21 cellular contexts compared by ENCODE assay signal in genomic region chr5:83255268-83255667, GRCh38.
A peak's percentile ranks its signal among the peaks of the same experiment; 100 is the strongest.
DNase-seq lines count a peak whose midpoint lies in the region; ATAC-seq, FAIRE-seq and TF ChIP-seq lines count a peak whose summit lies in the region.
"Had no signal": no experiment of that assay in that cellular context is flagged by ENCODE, and none has a peak within 500 bp of the region (broad histone marks: within the 10 kb centered on the region; RNA-seq: fewer than 3 reads in every experiment).

No MANE protein-coding gene starts in this region.

- H3K36me3 Mint-ChIP-seq in activated CD4-positive, alpha-beta T cell treated with anti-CD3 and anti-CD28 coated beads for 36 hours (ENCODE audit: low read depth) = peaks cover 2% of the 10 kb centered on the region
- H3K36me3 Mint-ChIP-seq: activated naive CD4-positive, alpha-beta T cell treated with anti-CD3 and anti-CD28 coated beads, Interleukin-2, amount 10 ng/mL, durations not matched to agents 7 days and 5 days had no signal

- POLR2A ChIA-PET in activated CD4-positive, alpha-beta T cell treated with anti-CD3 and anti-CD28 coated beads for 36 hours (lab: Charles Lee) = no interaction called here

- no peak overlapping the region for H3K4me3 Mint-ChIP-seq in activated CD4-positive, alpha-beta T cell treated with anti-CD3 and anti-CD28 coated beads for 36 hours
- H3K4me3 Mint-ChIP-seq: activated CD4-positive, alpha-beta T cell treated with anti-CD3 and anti-CD28 coated beads, Interleukin-2, amount 10 ng/mL, durations not matched to agents 24 days and 14 days; activated naive CD4-positive, alpha-beta T cell treated with anti-CD3 and anti-CD28 coated beads, Interleukin-2, amount 10 ng/mL, durations not matched to agents 7 days and 5 days; CD4-positive, alpha-beta memory T cell had no signal

- H3K27ac Mint-ChIP-seq in activated CD4-positive, alpha-beta T cell treated with anti-CD3 and anti-CD28 coated beads for 36 hours = no peak overlapping the region
- H3K27ac Mint-ChIP-seq: activated CD4-positive, alpha-beta T cell treated with anti-CD3 and anti-CD28 coated beads, Interleukin-2, amount 10 ng/mL, durations not matched to agents 24 days and 14 days; activated naive CD4-positive, alpha-beta T cell treated with anti-CD3 and anti-CD28 coated beads, Interleukin-2, amount 10 ng/mL, durations not matched to agents 7 days and 5 days had no signal

- no peak overlapping the region for H3K4me3 ChIP-seq in smooth muscle cell
- H3K4me3 ChIP-seq: breast epithelium, dorsolateral prefrontal cortex, thoracic aorta had no signal

- H3K4me2 ChIP-seq in smooth muscle cell = peak overlapping the region; percentile 33

- no peak overlapping the region for H3K9ac ChIP-seq in smooth muscle cell (ENCODE audit: low read depth)

- peak; percentile 17 for FAIRE-seq in G401.6 (lab: Jason Lieb, UNC)

- peaks cover 12% of the 10 kb centered on the region for H3K4me1 ChIP-seq in smooth muscle cell (ENCODE audit: low read depth)
- H3K4me1 ChIP-seq: breast epithelium had no signal

- intact Hi-C loops in activated CD4-positive, alpha-beta T cell treated with anti-CD3 and anti-CD28 coated beads for 36 hours (cut with DNase I, micrococcal nuclease) = no loop called here

- CTCF ChIA-PET in activated CD4-positive, alpha-beta T cell treated with anti-CD3 and anti-CD28 coated beads for 36 hours (lab: Charles Lee) = interaction anchor here (0.7 kb wide), 1 partner anchor 730 kb away, joined by 3 read pairs; no protein-coding TSS in a partner anchor

- H3K27me3 Mint-ChIP-seq in activated CD4-positive, alpha-beta T cell treated with anti-CD3 and anti-CD28 coated beads for 36 hours = no peaks in the 10 kb centered on the region
- H3K27me3 Mint-ChIP-seq: activated CD4-positive, alpha-beta T cell treated with anti-CD3 and anti-CD28 coated beads, Interleukin-2, amount 10 ng/mL, durations not matched to agents 24 days and 14 days; activated naive CD4-positive, alpha-beta T cell treated with anti-CD3 and anti-CD28 coated beads, Interleukin-2, amount 10 ng/mL, durations not matched to agents 7 days and 5 days; CD4-positive, alpha-beta memory T cell had no signal

- peak; percentile 10 for DNase-seq in NCI-H226
- peak; percentile 63 for DNase-seq in fibroblast of gingiva (ENCODE audit: low read depth)
- DNase-seq in smooth muscle cell (lab: John Stamatoyannopoulos, UW; ENCODE audit: unreplicated experiment) = no peak
- DNase-seq in amniotic stem cell (lab: John Stamatoyannopoulos, UW) = no peak
- no peak for DNase-seq in activated CD4-positive, alpha-beta T cell treated with anti-CD3 and anti-CD28 coated beads for 36 hours
- DNase-seq: activated CD4-positive, alpha-beta T cell treated with anti-CD3 and anti-CD28 coated beads, Interleukin-2, amount 10 ng/mL, durations not matched to agents 24 days and 14 days; activated naive CD4-positive, alpha-beta T cell treated with anti-CD3 and anti-CD28 coated beads, Interleukin-2, amount 10 ng/mL, durations not matched to agents 7 days and 5 days; CD4-positive, alpha-beta memory T cell; DMS79 treated with DMSO at 0.1 percent for 48 hours; dorsolateral prefrontal cortex; hypothalamus; left colon; NCI-H1694 treated with DMSO at 0.1 percent for 48 hours; NCI-H446 treated with DMSO at 0.1 percent for 48 hours; stimulated activated CD4-positive, alpha-beta T cell treated with anti-CD3 and anti-CD28 coated beads, Interleukin-4, amount 100 ng/mL, for 1 hour; stimulated activated CD8-positive, alpha-beta memory T cell treated with anti-CD3 and anti-CD28 coated beads, Interleukin-4, amount 100 ng/mL, for 48 hours had no signal

- H2AFZ ChIP-seq in smooth muscle cell (ENCODE audit: low read depth) = no peak overlapping the region

- ATAC-seq in HG02763 (IDR thresholded peaks at IDR 0.05; ENCODE audit: unreplicated experiment) = no peak
- ATAC-seq in activated CD4-positive, alpha-beta T cell treated with anti-CD3 and anti-CD28 coated beads for 36 hours = no peak
- ATAC-seq: esophagus mucosa, left colon had no signal

- H3K9me3 ChIP-seq in smooth muscle cell (replicated peaks; ENCODE audit: low read depth) = no peaks in the 10 kb centered on the region
- H3K9me3 ChIP-seq: breast epithelium, thoracic aorta had no signal

- H3K36me3 ChIP-seq in smooth muscle cell (ENCODE audit: low read depth) = no peaks in the 10 kb centered on the region
- H3K36me3 ChIP-seq: breast epithelium, thoracic aorta had no signal

- no peaks in the 10 kb centered on the region for H4K20me1 ChIP-seq in smooth muscle cell (ENCODE audit: low read depth)

- no peaks in the 10 kb centered on the region for H3K79me2 ChIP-seq in smooth muscle cell (ENCODE audit: low read depth)

- no peaks in the 10 kb centered on the region for H3K4me1 Mint-ChIP-seq in activated CD4-positive, alpha-beta T cell treated with anti-CD3 and anti-CD28 coated beads for 36 hours
- H3K4me1 Mint-ChIP-seq: activated CD4-positive, alpha-beta T cell treated with anti-CD3 and anti-CD28 coated beads, Interleukin-2, amount 10 ng/mL, durations not matched to agents 24 days and 14 days; activated naive CD4-positive, alpha-beta T cell treated with anti-CD3 and anti-CD28 coated beads, Interleukin-2, amount 10 ng/mL, durations not matched to agents 7 days and 5 days had no signal

- peak overlapping the region; percentile 45 for H3K27ac ChIP-seq in smooth muscle cell (ENCODE audit: low read depth)
- H3K27ac ChIP-seq: breast epithelium, dorsolateral prefrontal cortex, thoracic aorta had no signal

- no peaks in the 10 kb centered on the region for H3F3A ChIP-seq in smooth muscle cell (ENCODE audit: low read depth)

- H3K9me3 Mint-ChIP-seq in activated CD4-positive, alpha-beta T cell treated with anti-CD3 and anti-CD28 coated beads for 36 hours (ENCODE audit: low read depth) = no peaks in the 10 kb centered on the region
- H3K9me3 Mint-ChIP-seq: activated naive CD4-positive, alpha-beta T cell treated with anti-CD3 and anti-CD28 coated beads, Interleukin-2, amount 10 ng/mL, durations not matched to agents 7 days and 5 days had no signal

- H3K27me3 ChIP-seq in smooth muscle cell (ENCODE audit: low read depth) = no peaks in the 10 kb centered on the region
- H3K27me3 ChIP-seq: breast epithelium, dorsolateral prefrontal cortex had no signal

- 100% methylated on average over 1 of the region's 1 CpG for WGBS in smooth muscle cell (ENCODE audit: low lambda C conversion rate)

- no peak for TF ChIP-seq CTCF in smooth muscle cell (IDR thresholded peaks at IDR 0.05; ENCODE audit: borderline replicate concordance, insufficient read depth, poor library complexity, severe bottlenecking)

Comparison
In these comparisons a context has a peak if more than half of its experiments do, and no peak if none do; other contexts are left out.
1. DNase-seq: peak in NCI-H226 (single experiment) and fibroblast of gingiva (single experiment); none in smooth muscle cell (single experiment), amniotic stem cell (single experiment) and activated CD4-positive, alpha-beta T cell treated with anti-CD3 and anti-CD28 coated beads for 36 hours (single experiment).